Comparison of ENCODE assay signal across 20 cellular contexts in the genomic region with DNA sequence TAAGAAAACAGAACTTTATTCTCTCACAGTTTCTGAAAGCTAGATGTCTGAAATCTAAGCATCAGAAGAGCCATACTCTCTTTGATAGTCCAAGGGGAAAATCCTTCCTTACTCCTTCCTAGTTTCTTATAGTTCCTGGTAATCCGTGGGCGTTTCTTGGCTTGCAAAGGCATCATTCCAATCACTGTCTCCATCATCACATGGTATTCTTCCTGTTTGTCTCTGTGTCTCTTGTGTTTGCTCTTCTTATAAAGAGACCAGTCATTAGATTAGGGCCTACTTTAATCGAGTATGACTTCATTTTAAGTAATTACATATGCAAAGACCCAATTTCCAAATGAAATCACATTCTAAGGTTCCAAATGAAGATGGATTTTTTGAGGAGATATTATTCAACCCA.
"Had no signal": no experiment of that assay in that cellular context is flagged by ENCODE, and none has a peak within 500 bp of the region (broad histone marks: within the 10 kb centered on the region; RNA-seq: fewer than 3 reads in every experiment).

No MANE protein-coding gene starts in this region.

- H3K9me3 ChIP-seq: esophagus squamous epithelium, left ventricle myocardium inferior, lower lobe of right lung, prostate gland, right atrium auricular region, thoracic aorta, tibial nerve, upper lobe of left lung had no signal

- DNase-seq: effector memory CD4-positive, alpha-beta T cell; esophagus squamous epithelium; hypothalamus; immature natural killer cell; islet precursor cell; kidney glomerular epithelial cell; left colon; left ventricle myocardium inferior; lower lobe of right lung; natural killer cell; spleen; stimulated activated naive B cell treated with anti-CD40 and anti-IgM and Interleukin-4, amounts not matched to agents 10 μg/mL and 1 μg/mL and 100 μg/mL, for 72 hours; upper lobe of left lung had no signal

- H3K27me3 ChIP-seq: esophagus squamous epithelium, right atrium auricular region, spleen, tibial nerve, upper lobe of left lung had no signal

- H3K27ac ChIP-seq: esophagus squamous epithelium, left ventricle myocardium inferior, lower lobe of right lung, prostate gland, right atrium auricular region, spleen, thoracic aorta, tibial nerve, upper lobe of left lung had no signal

- FAIRE-seq: colon, endothelial cell of umbilical vein, urothelium cell line had no signal

- H3K4me3 ChIP-seq: esophagus squamous epithelium, left ventricle myocardium inferior, lower lobe of right lung, prostate gland, right atrium auricular region, spleen, thoracic aorta, tibial nerve, upper lobe of left lung had no signal

- H3K36me3 ChIP-seq: esophagus squamous epithelium, left ventricle myocardium inferior, lower lobe of right lung, prostate gland, right atrium auricular region, spleen, thoracic aorta, tibial nerve, upper lobe of left lung had no signal

- H3K4me1 ChIP-seq: esophagus squamous epithelium, left ventricle myocardium inferior, lower lobe of right lung, prostate gland, right atrium auricular region, spleen, tibial nerve, upper lobe of left lung had no signal
